ENCODE assay signal across 8 cellular contexts in the genomic region with DNA sequence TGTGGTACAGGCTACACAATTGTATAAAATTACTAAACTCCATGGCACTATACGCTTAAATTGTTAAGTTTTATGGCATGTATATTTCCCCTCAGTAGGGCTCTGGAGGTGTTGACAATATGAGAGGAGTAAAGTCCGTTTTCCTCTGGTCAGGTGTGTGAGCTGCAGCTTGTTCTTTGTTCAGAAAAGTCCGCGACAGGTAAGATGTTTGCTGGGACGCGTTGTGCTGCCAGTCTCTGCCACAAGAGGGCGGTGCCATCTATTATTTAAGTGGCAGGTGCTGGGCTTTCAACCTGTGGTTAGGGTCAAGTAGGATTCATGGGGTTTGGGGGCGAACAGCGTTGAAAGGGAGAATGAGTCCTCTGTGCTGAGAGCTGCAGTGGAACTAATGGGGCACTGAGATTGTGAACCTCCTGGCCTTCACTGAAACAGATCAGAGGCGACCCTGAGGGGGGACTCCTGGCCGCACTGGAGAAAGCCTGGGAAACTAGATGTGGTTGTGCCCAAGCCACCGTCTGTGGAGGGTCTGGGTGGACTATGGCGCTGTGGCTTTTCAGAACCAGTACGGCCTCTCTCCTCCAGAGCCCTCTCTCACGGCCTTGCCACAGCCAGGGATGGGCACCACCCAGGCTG.
A peak's percentile ranks its signal among the peaks of the same experiment; 100 is the strongest.
DNase-seq lines count a peak whose midpoint lies in the region; ATAC-seq, FAIRE-seq and TF ChIP-seq lines count a peak whose summit lies in the region.

No MANE protein-coding gene starts in this region.

- H2BK12ac ChIP-seq in mesenchymal stem cell (ENCODE audit: low read length in 2 of 2): no peak overlapping the region

- H3K18ac ChIP-seq in mesenchymal stem cell (ENCODE audit: low read depth in 1 of 2, low read length in 2 of 2): no peak overlapping the region

- no peak overlapping the region for H2BK120ac ChIP-seq in mesenchymal stem cell (ENCODE audit: low read depth, low read length)

- H3K9me3 ChIP-seq in esophagus muscularis mucosa: peaks cover 0 to 4% (median 2%) of the 10 kb centered on the region in 4 donors
- H3K9me3 ChIP-seq in mesenchymal stem cell (ENCODE audit: control insufficient read depth, low read length): no peaks in the 10 kb centered on the region

- peaks cover 0 to 9% (median 0%) of the 10 kb centered on the region in 4 donors for H3K4me1 ChIP-seq in esophagus muscularis mucosa
- no peaks in the 10 kb centered on the region for H3K4me1 ChIP-seq in mesenchymal stem cell (ENCODE audit: control insufficient read depth, insufficient read depth, low read depth, low read length)

- no peak overlapping the region for H4K91ac ChIP-seq in mesenchymal stem cell (ENCODE audit: low read length)

- TF ChIP-seq POLR2A in H54 (IDR thresholded peaks at IDR 0.05; ENCODE audit: low read depth, low read length): no peak
- TF ChIP-seq POLR2A in esophagus muscularis mucosa (IDR thresholded peaks at IDR 0.05; ENCODE audit: low read depth): no peak

- TF ChIP-seq EP300 in esophagus muscularis mucosa (IDR thresholded peaks at IDR 0.05): no peak

- H2AFZ ChIP-seq in mesenchymal stem cell (ENCODE audit: low read depth, low read length): no peak overlapping the region

- no peak overlapping the region for H3K4me2 ChIP-seq in mesenchymal stem cell (ENCODE audit: low read length, poor library complexity, severe bottlenecking)

- H2BK5ac ChIP-seq in mesenchymal stem cell (ENCODE audit: low read depth, low read length, poor library complexity, severe bottlenecking): no peak overlapping the region

- H3K14ac ChIP-seq in mesenchymal stem cell (ENCODE audit: low read length in 2 of 2): no peak overlapping the region

- H3K27me3 ChIP-seq in esophagus muscularis mucosa (no peaks in the 10 kb centered on the region), mesenchymal stem cell (ENCODE audit: control insufficient read depth in 1 of 2, insufficient read depth in 1 of 2, low read length in 2 of 2) (peaks cover 0 to 3% of the 10 kb centered on the region in 2 experiments)

- H2AK5ac ChIP-seq in mesenchymal stem cell (ENCODE audit: low read length, severe bottlenecking): no peak overlapping the region

- intact Hi-C loops in esophagus muscularis mucosa (cut with DNase I): no loop called here

- TF ChIP-seq CTCF in esophagus muscularis mucosa (IDR thresholded peaks at IDR 0.05): peak; percentile 44 to 54 (median 44)

- H3K27ac ChIP-seq in esophagus muscularis mucosa (replicated peaks in 1 of 4) (no peak overlapping the region), mesenchymal stem cell (ENCODE audit: low read length, poor library complexity, severe bottlenecking) (no peak overlapping the region)

- H3K9ac ChIP-seq in mesenchymal stem cell (ENCODE audit: low read length): no peak overlapping the region

- H3K4me3 ChIP-seq in esophagus muscularis mucosa: no peak overlapping the region
- no peak overlapping the region for H3K4me3 ChIP-seq in mesenchymal stem cell (ENCODE audit: insufficient read depth in 1 of 2, low read depth in 1 of 2, low read length in 2 of 2)

- H3K4ac ChIP-seq in mesenchymal stem cell (ENCODE audit: low read depth in 1 of 2, low read length in 2 of 2): no peak overlapping the region

- no peaks in the 10 kb centered on the region for H3K79me1 ChIP-seq in mesenchymal stem cell (replicated peaks; ENCODE audit: low read length, poor library complexity, severe bottlenecking)

- H4K8ac ChIP-seq in mesenchymal stem cell (ENCODE audit: low read length): no peak overlapping the region

- H3K23ac ChIP-seq in mesenchymal stem cell (ENCODE audit: low read length in 2 of 2): no peak overlapping the region

- H3K36me3 ChIP-seq in esophagus muscularis mucosa: no peaks in the 10 kb centered on the region
- no peaks in the 10 kb centered on the region for H3K36me3 ChIP-seq in mesenchymal stem cell (ENCODE audit: control insufficient read depth in 1 of 2, insufficient read depth in 2 of 2, low read depth in 1 of 2, low read length in 2 of 2)

- no peak for ATAC-seq in HG02870 (IDR thresholded peaks at IDR 0.05; ENCODE audit: unreplicated experiment)
- ATAC-seq in HG02610 (IDR thresholded peaks at IDR 0.05; ENCODE audit: unreplicated experiment): no peak

- no peak for FAIRE-seq in H54 (lab: Jason Lieb, UNC)

- H2BK15ac ChIP-seq in mesenchymal stem cell (ENCODE audit: low read depth, poor library complexity, severe bottlenecking): no peak overlapping the region

- WGBS in esophagus muscularis mucosa: 54% methylated on average over 15 of the region's 15 CpGs
- 53% methylated on average over 15 of the region's 15 CpGs for WGBS in mesenchymal stem cell

- DNase-seq in Daoy (ENCODE audit: low read depth) (peak; percentile 46), H54 (ENCODE audit: insufficient read length, low spot score) (peak; percentile 18), SHP77 treated with DMSO at 0.1 percent for 48 hours (lab: John Stamatoyannopoulos, UW) (peak; percentile 13), esophagus muscularis mucosa (ENCODE audit: extremely low spot score) (no peak), mesenchymal stem cell (no peak)
- DNase-seq in stimulated activated CD8-positive, alpha-beta memory T cell treated with anti-CD3 and anti-CD28 coated beads, Interleukin-15, amount 100 ng/mL, for 48 hours (ENCODE audit: low read depth in 2 of 2): peak; percentile 1 to 3

Comparison
In these comparisons a context has a peak if more than half of its experiments do, and no peak if none do; other contexts are left out.
1. DNase-seq: peak in Daoy (single experiment), H54 (single experiment), SHP77 treated with DMSO at 0.1 percent for 48 hours (single experiment) and stimulated activated CD8-positive, alpha-beta memory T cell treated with anti-CD3 and anti-CD28 coated beads, Interleukin-15, amount 100 ng/mL, for 48 hours (2 of 2); none in esophagus muscularis mucosa (single experiment) and mesenchymal stem cell (single experiment).